ENCODE assay signal across 22 cellular contexts in the genomic region with DNA sequence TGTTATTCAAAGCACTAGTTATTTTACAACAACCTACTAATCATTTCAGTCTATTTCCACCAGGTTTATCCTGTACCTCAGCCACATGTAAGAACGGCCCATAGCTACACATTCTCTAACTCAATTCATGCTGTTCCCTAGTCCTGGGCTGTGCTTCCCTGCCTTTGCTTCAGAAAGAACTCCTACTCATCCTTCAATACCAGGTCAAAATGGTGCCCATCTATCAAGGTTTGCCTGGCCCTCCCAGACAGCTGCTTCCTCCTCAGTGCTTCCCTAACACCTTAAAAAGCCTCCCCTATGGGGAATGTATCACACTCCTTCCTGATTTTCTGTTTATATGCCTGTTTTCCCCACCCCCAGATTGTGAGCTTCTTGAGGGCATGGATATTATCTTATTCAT.
DNase-seq lines count a peak whose midpoint lies in the region; ATAC-seq, FAIRE-seq and TF ChIP-seq lines count a peak whose summit lies in the region.
"Had no signal": no experiment of that assay in that cellular context is flagged by ENCODE, and none has a peak within 500 bp of the region (broad histone marks: within the 10 kb centered on the region; RNA-seq: fewer than 3 reads in every experiment).

No MANE protein-coding gene starts in this region.

- H3K23ac ChIP-seq in mesenchymal stem cell (ENCODE audit: low read length in 2 of 2): no peak overlapping the region

- H3K27ac ChIP-seq in SK-N-SH (ENCODE audit: low read depth in 2 of 2, low read length in 1 of 2) (no peak overlapping the region), HEK293 (ENCODE audit: extremely low read depth, low read depth, low read length) (no peak overlapping the region), mesenchymal stem cell (ENCODE audit: low read length, poor library complexity, severe bottlenecking) (no peak overlapping the region)
- H3K27ac ChIP-seq: 22Rv1; A549; BLaER1 treated with 17β-estradiol and CSF1 and Interleukin-3, amounts not matched to agents 10 nM and 100 nM; C4-2B had no signal

- H3K9ac ChIP-seq in SK-N-SH (no peak overlapping the region), mesenchymal stem cell (ENCODE audit: low read length) (no peak overlapping the region)
- H3K9ac ChIP-seq: BLaER1 treated with 17β-estradiol and CSF1 and Interleukin-3, amounts not matched to agents 10 nM and 100 nM had no signal

- CTCF ChIA-PET in SK-N-SH (lab: Yijun Ruan, JAX) (interaction anchor here (1.2 kb wide), 1 partner anchor 722 kb away, joined by 3 read pairs; no protein-coding TSS in a partner anchor), HEK293 (lab: Yijun Ruan, JAX) (interaction anchor here (0.5 to 0.8 kb wide), 3 partner anchors 11 to 71 kb away, joined by 3 to 4 read pairs (median 3); no protein-coding TSS in a partner anchor)

- H3K4me3 ChIP-seq in SK-N-SH (ENCODE audit: low read depth in 2 of 2, low read length in 1 of 2) (no peak overlapping the region), HEK293 (ENCODE audit: low read depth, low read length) (no peak overlapping the region), mesenchymal stem cell (ENCODE audit: insufficient read depth in 1 of 2, low read depth in 1 of 2, low read length in 2 of 2) (no peak overlapping the region)
- H3K4me3 ChIP-seq: A549; BLaER1 treated with 17β-estradiol and CSF1 and Interleukin-3, amounts not matched to agents 10 nM and 100 nM had no signal

- POLR2A ChIA-PET in SK-N-SH (lab: Yijun Ruan, JAX): no interaction called here
- POLR2A ChIA-PET in HEK293 (lab: Yijun Ruan, JAX): no interaction called here

- H2AFZ ChIP-seq in SK-N-SH (ENCODE audit: low read depth) (no peak overlapping the region), mesenchymal stem cell (ENCODE audit: low read depth, low read length) (no peak overlapping the region)

- no peak for TF ChIP-seq EP300 in SK-N-SH (IDR thresholded peaks at IDR 0.05; ENCODE audit: borderline replicate concordance in 1 of 2, low read depth in 1 of 2, low read length in 1 of 2)

- H2BK5ac ChIP-seq in mesenchymal stem cell (ENCODE audit: low read depth, low read length, poor library complexity, severe bottlenecking): no peak overlapping the region

- H3K79me1 ChIP-seq in mesenchymal stem cell (replicated peaks; ENCODE audit: low read length, poor library complexity, severe bottlenecking): no peaks in the 10 kb centered on the region

- no peak overlapping the region for H2BK15ac ChIP-seq in mesenchymal stem cell (ENCODE audit: low read depth, poor library complexity, severe bottlenecking)

- no peak overlapping the region for H3K18ac ChIP-seq in mesenchymal stem cell (ENCODE audit: low read depth in 1 of 2, low read length in 2 of 2)

- H3K79me2 ChIP-seq in SK-N-SH (ENCODE audit: insufficient read depth): no peaks in the 10 kb centered on the region

- H2BK12ac ChIP-seq in mesenchymal stem cell (ENCODE audit: low read length in 2 of 2): no peak overlapping the region

- H3K4me1 ChIP-seq in SK-N-SH (ENCODE audit: control insufficient read depth in 1 of 2, insufficient read depth in 2 of 2, low read depth in 1 of 2, low read length in 1 of 2): no peaks in the 10 kb centered on the region; a peak in 1 of 4 replicates
- H3K4me1 ChIP-seq in HEK293 (ENCODE audit: control insufficient read depth, insufficient read depth, low read length): no peaks in the 10 kb centered on the region
- no peaks in the 10 kb centered on the region for H3K4me1 ChIP-seq in mesenchymal stem cell (ENCODE audit: control insufficient read depth, insufficient read depth, low read depth, low read length)
- H3K4me1 ChIP-seq: A549; BLaER1 treated with 17β-estradiol and CSF1 and Interleukin-3, amounts not matched to agents 10 nM and 100 nM; Caco-2 had no signal

- DNase-seq in SK-N-SH (no peak), mesenchymal stem cell (no peak), urothelium cell line (ENCODE audit: low spot score) (no peak), sciatic nerve (ENCODE audit: low spot score) (no peak), middle frontal gyrus (ENCODE audit: extremely low spot score, low spot score) (no peak)
- DNase-seq: AML-193; Caco-2; Calu3; CD4-positive, alpha-beta T cell; CD8-positive, alpha-beta T cell; DMS79 treated with DMSO at 0.1 percent for 48 hours; GF-D8 had no signal

- no peak overlapping the region for H3K4ac ChIP-seq in mesenchymal stem cell (ENCODE audit: low read depth in 1 of 2, low read length in 2 of 2)

- intact Hi-C loops in sciatic nerve (cut with DNase I): loop anchor here (5.0 kb wide), 1 partner anchor 401 kb away; a partner anchor contains a TSS

- no peak for TF ChIP-seq RAD21 in SK-N-SH (IDR thresholded peaks at IDR 0.05; ENCODE audit: low read length)

- H3K27me3 ChIP-seq in SK-N-SH (ENCODE audit: insufficient read depth) (peaks cover 14% of the 10 kb centered on the region; the same call in 1 of the 2 replicates), mesenchymal stem cell (ENCODE audit: control insufficient read depth in 1 of 2, insufficient read depth in 1 of 2, low read length in 2 of 2) (peaks cover 0 to 23% of the 10 kb centered on the region in 2 experiments)
- H3K27me3 ChIP-seq: BLaER1 treated with 17β-estradiol and CSF1 and Interleukin-3, amounts not matched to agents 10 nM and 100 nM had no signal

- no peaks in the 10 kb centered on the region for H3F3A ChIP-seq in SK-N-SH (replicated peaks; ENCODE audit: insufficient read depth)

- H4K20me1 ChIP-seq in SK-N-SH (ENCODE audit: insufficient read depth): no peaks in the 10 kb centered on the region
- H4K20me1 ChIP-seq: BLaER1 treated with 17β-estradiol and CSF1 and Interleukin-3, amounts not matched to agents 10 nM and 100 nM had no signal

- H3K9me2 ChIP-seq in SK-N-SH: no peaks in the 10 kb centered on the region

- no peak overlapping the region for H3K14ac ChIP-seq in mesenchymal stem cell (ENCODE audit: low read length in 2 of 2)

- 29% methylated on average over 1 of the region's 1 CpG for WGBS in SK-N-SH (ENCODE audit: low lambda C conversion rate)
- 1% methylated on average over 1 of the region's 1 CpG for WGBS in mesenchymal stem cell

- TF ChIP-seq CTCF in SK-N-SH (IDR thresholded peaks at IDR 0.05): no peak
- TF ChIP-seq CTCF in HEK293 (tag by site-specific recombination; IDR thresholded peaks at IDR 0.05): no peak

- H2BK120ac ChIP-seq in mesenchymal stem cell (ENCODE audit: low read depth, low read length): no peak overlapping the region

- H3K9me3 ChIP-seq in SK-N-SH (no peaks in the 10 kb centered on the region), HEK293 (ENCODE audit: control insufficient read depth, insufficient read depth, low read depth, low read length) (no peaks in the 10 kb centered on the region), mesenchymal stem cell (ENCODE audit: control insufficient read depth, low read length) (peaks cover 5% of the 10 kb centered on the region)
- H3K9me3 ChIP-seq: Caco-2 had no signal

- ATAC-seq in SK-N-SH treated with all-trans-retinoic acid at 6 μM for 48 hours (no peak), sciatic nerve (no peak)
- ATAC-seq: A549; CD8-positive, alpha-beta T cell had no signal

- peak; percentile 67 for FAIRE-seq in urothelium cell line (lab: Jason Lieb, UNC)
- FAIRE-seq: A549, D721Med, G401.6, GM12891, GM18507 had no signal

- no peak overlapping the region for H4K91ac ChIP-seq in mesenchymal stem cell (ENCODE audit: low read length)

- H2AK5ac ChIP-seq in mesenchymal stem cell (ENCODE audit: low read length, severe bottlenecking): peak overlapping the region; percentile 17

- H4K8ac ChIP-seq in mesenchymal stem cell (ENCODE audit: low read length): no peak overlapping the region

- H3K36me3 ChIP-seq in SK-N-SH (replicated peaks in 1 of 2; ENCODE audit: control insufficient read depth in 1 of 2, insufficient read depth in 2 of 2, low read length in 1 of 2): no peaks in the 10 kb centered on the region
- H3K36me3 ChIP-seq in HEK293 (ENCODE audit: control insufficient read depth in 2 of 2, insufficient read depth in 1 of 2, low read length in 2 of 2): no peaks in the 10 kb centered on the region
- H3K36me3 ChIP-seq in mesenchymal stem cell (ENCODE audit: control insufficient read depth in 1 of 2, insufficient read depth in 2 of 2, low read depth in 1 of 2, low read length in 2 of 2): no peaks in the 10 kb centered on the region
- H3K36me3 ChIP-seq: BLaER1 treated with 17β-estradiol and CSF1 and Interleukin-3, amounts not matched to agents 10 nM and 100 nM had no signal

- no peak overlapping the region for H3K4me2 ChIP-seq in SK-N-SH
- no peak overlapping the region for H3K4me2 ChIP-seq in mesenchymal stem cell (ENCODE audit: low read length, poor library complexity, severe bottlenecking)
- H3K4me2 ChIP-seq: A549; BLaER1 treated with 17β-estradiol and CSF1 and Interleukin-3, amounts not matched to agents 10 nM and 100 nM had no signal

TF ChIP-seq in SK-N-SH treated with all-trans-retinoic acid at 6 μM for 48 hours, 23 proteins besides CTCF, POLR2A, EP300 and RAD21:
- TF ChIP-seq TCF4 (CRISPR knock-in tag; IDR thresholded peaks at IDR 0.05; ENCODE audit: borderline replicate concordance): no peak
- peak; percentile 92 for TF ChIP-seq ZFP3 (CRISPR knock-in tag; IDR thresholded peaks at IDR 0.05)

TF ChIP-seq in SK-N-SH, 30 proteins besides CTCF, POLR2A, EP300 and RAD21 (continues in another document):
- TF ChIP-seq JUND (IDR thresholded peaks at IDR 0.05) (no peak), FOXJ3 (CRISPR knock-in tag; IDR thresholded peaks at IDR 0.05) (no peak), MEF2A (IDR thresholded peaks at IDR 0.05; ENCODE audit: borderline replicate concordance, low read depth) (no peak)

TF ChIP-seq in HEK293, 187 proteins besides CTCF, POLR2A, EP300 and RAD21 (continues in another document):
- no peak for TF ChIP-seq ZNF157 (tag by site-specific recombination; IDR thresholded peaks at IDR 0.05)
